In the genomic region with DNA sequence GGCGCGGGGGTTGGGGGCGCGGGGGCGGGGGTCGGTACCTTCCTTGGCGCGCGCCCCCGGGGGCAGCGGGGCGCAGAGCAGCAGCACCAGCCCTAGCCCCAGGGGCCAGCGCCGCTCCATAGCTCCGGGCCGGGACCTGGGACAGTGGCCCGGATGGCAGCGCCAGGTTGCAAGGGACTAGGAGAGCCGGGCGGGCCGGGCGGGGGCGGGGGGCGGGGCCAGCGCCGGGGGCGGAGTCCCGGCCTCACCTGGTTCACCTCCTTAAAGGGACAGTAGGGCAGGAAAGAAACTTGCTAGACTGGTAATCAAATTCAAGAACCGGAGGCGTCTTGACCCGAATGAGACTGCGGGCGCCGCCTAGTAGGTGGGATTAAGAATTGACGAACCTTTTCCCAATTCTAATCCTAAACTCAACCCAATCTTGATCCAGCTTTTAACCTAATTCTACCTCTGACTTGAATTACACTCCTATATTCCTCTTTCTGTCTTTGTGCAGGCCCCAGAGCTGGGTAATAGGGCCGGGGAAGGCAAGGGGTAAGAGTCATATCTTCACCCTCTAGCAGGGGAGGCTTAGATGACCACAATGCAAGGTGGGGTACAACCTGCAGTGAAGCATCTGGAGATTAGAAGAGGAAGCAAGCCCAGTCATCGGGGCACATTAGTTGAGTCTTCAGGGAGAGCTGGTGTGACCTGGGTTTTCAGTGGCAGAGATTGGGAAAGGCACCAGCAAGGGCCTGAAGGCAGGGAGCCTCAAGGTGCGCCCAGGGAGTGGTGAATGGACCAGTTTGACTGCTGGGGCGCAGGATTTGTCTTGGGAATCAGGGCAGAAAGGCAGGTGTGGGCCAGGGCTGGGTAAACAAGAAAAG, we compare ENCODE assay signal across 8 cellular contexts. TPM values are rescaled to one million over a fixed set of nuclear protein-coding genes. Genes with fewer than 3 reads are reported as not detected.
A peak's percentile ranks its signal among the peaks of the same experiment; 100 is the strongest.
DNase-seq lines count a peak whose midpoint lies in the region; FAIRE-seq and TF ChIP-seq lines count a peak whose summit lies in the region.

A gene (minus strand): TSS at position 171 of the 866 bp plus-strand sequence. CDS start 51 bp downstream, at position 120.

- H3K27me3 ChIP-seq in tibial nerve (peaks cover 0 to 5% of the 10 kb centered on the region in 2 donors), tibial artery (no peaks in the 10 kb centered on the region)

- no peak for TF ChIP-seq EP300 in tibial nerve (IDR thresholded peaks at IDR 0.05)

- TF ChIP-seq POLR2A in lower leg skin (IDR thresholded peaks at IDR 0.05) (no peak), tibial nerve (IDR thresholded peaks at IDR 0.05) (no peak), H54 (IDR thresholded peaks at IDR 0.05; ENCODE audit: low read depth, low read length) (no peak)

- H3K9me3 Mint-ChIP-seq in HFFc6, result no peaks in the 10 kb centered on the region

- H3K27me3 Mint-ChIP-seq in HFFc6 (ENCODE audit: insufficient read depth), result peaks cover 3% of the 10 kb centered on the region

- no peak within 1 kb of the TSS for H3K27ac Mint-ChIP-seq in HFFc6

- H3K36me3 ChIP-seq in tibial nerve, result no peaks in the 10 kb centered on the region
- H3K36me3 ChIP-seq in tibial artery, result no peaks in the 10 kb centered on the region

- FAIRE-seq in H54 (lab: Jason Lieb, UNC), result no peak

- no peaks in the 10 kb centered on the region for H3K36me3 Mint-ChIP-seq in HFFc6 (ENCODE audit: low read depth)

- H3K27ac ChIP-seq in tibial nerve (peak within 1 kb of the TSS in 1 of 4 donors; percentile 64), tibial artery (no peak within 1 kb of the TSS)

- TF ChIP-seq CTCF in AG09309 (IDR thresholded peaks at IDR 0.05; ENCODE audit: control insufficient read depth, insufficient read depth, low read depth, low read length, missing control alignments) (peak; percentile 26), HFFc6 (IDR thresholded peaks at IDR 0.05) (peak; percentile 56), lower leg skin (IDR thresholded peaks at IDR 0.05) (no peak), tibial nerve (IDR thresholded peaks at IDR 0.05) (peak; percentile 12 to 31 (median 20)), tibial artery (IDR thresholded peaks at IDR 0.05) (peak in 1 of 2 experiments; percentile 27)

- H3K4me1 Mint-ChIP-seq in HFFc6 (ENCODE audit: low read depth), result peaks cover 26% of the 10 kb centered on the region

- no peak for DNase-seq in AG09309 (ENCODE audit: low read depth)
- no peak for DNase-seq in HFFc6
- DNase-seq in SKM-1 treated with dmso at 0.1 percent for 144 hours (lab: John Stamatoyannopoulos, UW; ENCODE audit: unreplicated experiment), result peak; percentile 40
- DNase-seq in central memory CD4-positive, alpha-beta T cell, result peak; percentile 62
- DNase-seq in lower leg skin (ENCODE audit: low spot score in 2 of 2), result peak in 1 of 2 donors; percentile 83
- DNase-seq in tibial nerve (ENCODE audit: low spot score in 2 of 2), result no peak
- no peak for DNase-seq in H54 (ENCODE audit: insufficient read length, low spot score)
- no peak for DNase-seq in tibial artery

- H3K4me1 ChIP-seq in tibial nerve, result peaks cover 0 to 24% (median 11%) of the 10 kb centered on the region in 4 donors
- H3K4me1 ChIP-seq in tibial artery, result peaks cover 0 to 37% (median 18%) of the 10 kb centered on the region in 4 donors

- no peak within 1 kb of the TSS for H3K4me3 ChIP-seq in AG09309 (ENCODE audit: control insufficient read depth, low read depth, low read length)
- peak within 1 kb of the TSS; percentile 15 for H3K4me3 ChIP-seq in lower leg skin (ENCODE audit: low read depth, poor library complexity, severe bottlenecking)
- peak within 1 kb of the TSS in 2 of 4 donors; percentile 28 to 41 for H3K4me3 ChIP-seq in tibial nerve
- peak within 1 kb of the TSS in 1 of 2 donors; percentile 9 for H3K4me3 ChIP-seq in tibial artery

- H3K9me3 ChIP-seq in tibial nerve (no peaks in the 10 kb centered on the region), tibial artery (no peaks in the 10 kb centered on the region)

- H3K4me3 Mint-ChIP-seq in HFFc6, result no peak within 1 kb of the TSS

- WGBS in lower leg skin, 2 donors, result 10 to 13% methylated on average over 16 to 20 of the region's 39 CpGs
- WGBS in tibial nerve, 2 donors, result 11 to 22% methylated on average over 11 to 33 of the region's 39 CpGs

- intact Hi-C loops in lower leg skin (cut with DNase I; ENCODE audit: low total_unique reads) (no loop called here), tibial artery (cut with DNase I; ENCODE audit: low total_unique reads) (no loop called here)

RNA-seq across cellular contexts. Expression of the gene that starts here (rescaled TPM):
- total RNA-seq in HFFc6 (2021; fragmentation: NEBNext Ultra II Directional; extraction: Animal tissue kit (Norgen Biotek cat#: 25700)), result not detected
- total RNA-seq in lower leg skin (10 to 100 TPM; 51.7 to 94.5 (median 64.2) TPM), tibial nerve (1 to 10 TPM in 1 of 4 donors, under 1 TPM in 1, not detected in 2; 0.87 to 3.6 TPM)

Comparison
In these comparisons a context has a peak if more than half of its experiments do, and no peak if none do; other contexts are left out.
1. RNA of the gene that starts here (total RNA-seq): 51.7 to 94.5 TPM in lower leg skin; 0.87 to 3.6 TPM in tibial nerve and not detected in HFFc6; every median in the first group is over 10 times any median in the second.
2. DNase-seq: peak in SKM-1 treated with dmso at 0.1 percent for 144 hours (single experiment) and central memory CD4-positive, alpha-beta T cell (single experiment); none in AG09309 (single experiment), HFFc6 (single experiment), tibial nerve (0 of 2), H54 (single experiment) and tibial artery (0 of 2).
3. CTCF ChIP-seq: peak in AG09309 (single experiment), HFFc6 (single experiment) and tibial nerve (5 of 5); none in lower leg skin (0 of 3).